In genomic region chr1:67804710-67805109, GRCh38 we compare ENCODE assay signal across 1 cellular context.
TF ChIP-seq lines count a peak whose summit lies in the region.

No MANE protein-coding gene starts in this region.

TF ChIP-seq in WTC11, 78 proteins besides CTCF, POLR2A, EP300 and RAD21 (continued from another document):
- TF ChIP-seq ATF6 (CRISPR knock-in tag; IDR thresholded peaks at IDR 0.05) (no peak), FOXJ3 (CRISPR knock-in tag; IDR thresholded peaks at IDR 0.05; ENCODE audit: borderline replicate concordance) (no peak), SP1 (CRISPR knock-in tag; conservative IDR thresholded peaks at IDR 0.05) (no peak), SMAD3 (CRISPR knock-in tag; IDR thresholded peaks at IDR 0.05; ENCODE audit: borderline replicate concordance) (no peak), NR2C2 (CRISPR knock-in tag; IDR thresholded peaks at IDR 0.05) (no peak), OVOL2 (CRISPR knock-in tag; IDR thresholded peaks at IDR 0.05; ENCODE audit: borderline replicate concordance) (no peak), ZMAT4 (CRISPR knock-in tag; IDR thresholded peaks at IDR 0.05) (no peak), E2F5 (CRISPR knock-in tag; IDR thresholded peaks at IDR 0.05) (no peak), ZNF671 (CRISPR knock-in tag; IDR thresholded peaks at IDR 0.05) (no peak), NFATC4 (CRISPR knock-in tag; IDR thresholded peaks at IDR 0.05) (no peak), ZNF281 (CRISPR knock-in tag; IDR thresholded peaks at IDR 0.05) (no peak), ATF2 (CRISPR knock-in tag; IDR thresholded peaks at IDR 0.05; ENCODE audit: borderline replicate concordance, low read depth) (no peak), IRF2 (CRISPR knock-in tag; IDR thresholded peaks at IDR 0.05; ENCODE audit: borderline replicate concordance, low read depth) (no peak), IRF1 (CRISPR knock-in tag; IDR thresholded peaks at IDR 0.05) (no peak)
TF ChIP-seq in WTC11: peak in this region for 0.
